In the genomic region with DNA sequence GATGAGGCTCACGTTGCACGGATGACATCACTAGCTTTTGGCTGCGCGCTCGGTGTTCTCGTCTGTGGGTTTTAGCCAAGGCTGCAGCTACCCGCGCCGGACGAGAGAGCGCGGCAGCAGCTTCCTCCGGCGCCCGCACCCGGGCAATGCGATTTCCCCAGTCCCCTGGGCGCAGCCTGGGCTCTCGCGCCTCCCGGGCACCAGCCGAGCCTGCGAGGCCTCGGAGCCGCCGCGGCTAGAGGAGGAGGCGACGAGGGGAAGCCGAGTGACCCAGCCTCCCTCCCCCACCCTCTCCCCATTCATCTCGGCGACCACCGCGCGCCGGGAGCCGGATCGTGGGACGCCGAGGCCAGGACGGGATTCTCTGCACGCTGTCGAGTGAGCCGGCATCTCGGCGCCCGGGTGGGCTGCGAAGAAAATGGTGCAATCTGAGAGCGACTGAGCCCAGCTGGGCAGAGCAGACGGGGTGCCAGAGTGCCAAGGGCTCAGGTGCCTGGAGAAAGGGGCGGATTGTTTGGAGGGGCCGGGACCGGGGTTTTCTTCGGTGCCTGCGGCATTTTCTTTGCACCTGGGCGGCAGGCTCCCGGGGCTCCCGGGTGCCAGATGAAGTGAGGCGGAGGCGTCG, we compare ENCODE assay signal across 8 cellular contexts. TPM values are rescaled to one million over a fixed set of nuclear protein-coding genes. Genes with fewer than 3 reads are reported as not detected.
A peak's percentile ranks its signal among the peaks of the same experiment; 100 is the strongest.
DNase-seq lines count a peak whose midpoint lies in the region; ATAC-seq and TF ChIP-seq lines count a peak whose summit lies in the region.

No MANE protein-coding gene starts in this region.

- no peak overlapping the region for H3K27ac Mint-ChIP-seq in activated naive CD8-positive, alpha-beta T cell

- TF ChIP-seq CTCF in omental fat pad (IDR thresholded peaks at IDR 0.05) = no peak

- no peaks in the 10 kb centered on the region for H3K36me3 Mint-ChIP-seq in activated naive CD8-positive, alpha-beta T cell

- intact Hi-C loops in head of caudate nucleus (cut with DNase I) = loop anchor here (5.0 to 10.0 kb wide), 3 partner anchors 160 to 572 kb away; no protein-coding TSS in a partner anchor

- H3K4me1 Mint-ChIP-seq in activated naive CD8-positive, alpha-beta T cell (ENCODE audit: low read depth) = peaks cover 21% of the 10 kb centered on the region

- ATAC-seq in omental fat pad (ENCODE audit: low FRiP score) = peak; percentile 69
- ATAC-seq in HG02840 (IDR thresholded peaks at IDR 0.05; ENCODE audit: low FRiP score, unreplicated experiment) = no peak

- peak overlapping the region; percentile 82 for H3K4me3 Mint-ChIP-seq in activated naive CD8-positive, alpha-beta T cell

- H3K9me3 Mint-ChIP-seq in activated naive CD8-positive, alpha-beta T cell (ENCODE audit: low read depth) = no peaks in the 10 kb centered on the region

- DNase-seq in NCI-H524 (lab: John Stamatoyannopoulos, UW) (peak; percentile 52 to 70), NCI-H524 treated with DMSO at 0.1 percent for 48 hours (lab: John Stamatoyannopoulos, UW) (no peak), NCI-H2227 (lab: John Stamatoyannopoulos, UW; ENCODE audit: unreplicated experiment) (peak; percentile 90), head of caudate nucleus (peak; percentile 69 to 95 (median 84)), omental fat pad (ENCODE audit: low spot score) (no peak), T-helper 9 cell (no peak)

- peaks cover 36% of the 10 kb centered on the region for H3K27me3 Mint-ChIP-seq in activated naive CD8-positive, alpha-beta T cell

RNA-seq across cellular contexts. Expression of a gene that starts 1.2 kb away (rescaled TPM):
- 1 to 10 TPM in 1 of 4 donors, under 1 TPM in 3; 0.50 to 1.3 (median 0.81) TPM for total RNA-seq in omental fat pad

RNA-seq across cellular contexts. Expression of a gene that starts 57.9 kb away (rescaled TPM):
- total RNA-seq in omental fat pad = 10 to 100 TPM; 16.0 to 21.5 (median 18.9) TPM

Comparison
In these comparisons a context has a peak if more than half of its experiments do, and no peak if none do; other contexts are left out.
1. DNase-seq: peak in NCI-H524 (2 of 2), NCI-H2227 (single experiment) and head of caudate nucleus (42 of 42); none in NCI-H524 treated with DMSO at 0.1 percent for 48 hours (single experiment), omental fat pad (single experiment) and T-helper 9 cell (single experiment).